7 cellular contexts compared by ENCODE assay signal in genomic region chr13:30346159-30346788, GRCh38. TPM values are rescaled to one million over a fixed set of nuclear protein-coding genes. Genes with fewer than 3 reads are reported as not detected.
A peak's percentile ranks its signal among the peaks of the same experiment; 100 is the strongest.
DNase-seq lines count a peak whose midpoint lies in the region; ATAC-seq, FAIRE-seq and TF ChIP-seq lines count a peak whose summit lies in the region.

No MANE protein-coding gene starts in this region.

- no peak overlapping the region for H3K4me3 ChIP-seq in GM12878

- no peaks in the 10 kb centered on the region for H3K27me3 ChIP-seq in GM12878 (replicated peaks in 1 of 2; ENCODE audit: control insufficient read depth in 2 of 2, insufficient read depth in 2 of 2, low read length in 1 of 2)

- no peak for TF ChIP-seq EP300 in GM12878 (IDR thresholded peaks at IDR 0.05; ENCODE audit: borderline replicate concordance in 1 of 2, control insufficient read depth in 1 of 2, low read depth in 2 of 2, low read length in 2 of 2)

- no peaks in the 10 kb centered on the region for H3K36me3 ChIP-seq in GM12878 (ENCODE audit: control insufficient read depth in 2 of 2, insufficient read depth in 2 of 2, low read length in 1 of 2)

- CTCF ChIA-PET in GM12878 (lab: Yijun Ruan, JAX), result interaction anchor here (0.9 to 2.9 kb wide), 6 partner anchors 8 to 214 kb away, joined by 3 to 9 read pairs (median 4); no protein-coding TSS in a partner anchor

- 63% methylated on average over 5 of the region's 5 CpGs for WGBS in GM12878 (ENCODE audit: insufficient coverage, insufficient replicate concordance, low lambda C conversion rate, missing lambda C conversion rate)

- POLR2A ChIA-PET in GM12878 (lab: Charles Lee), result interaction anchor here (1.0 kb wide), 1 partner anchor 74 kb away, joined by 3 read pairs; no protein-coding TSS in a partner anchor

- no peaks in the 10 kb centered on the region for H4K20me1 ChIP-seq in GM12878 (ENCODE audit: control insufficient read depth, insufficient read depth)

- H3K4me1 ChIP-seq in GM12878 (ENCODE audit: control insufficient read depth, insufficient read depth, low read length), result peaks cover 15% of the 10 kb centered on the region

- FAIRE-seq in GM12878 (lab: Jason Lieb, UNC), result peak; percentile 77

- H3K9ac ChIP-seq in GM12878 (ENCODE audit: control insufficient read depth, insufficient read depth, low read length), result no peak overlapping the region

- RAD21 ChIA-PET in GM12878 (lab: Charles Lee; ENCODE audit: unreplicated experiment), result interaction anchor here (0.9 to 2.0 kb wide), 3 partner anchors 13 to 214 kb away, joined by 3 to 11 read pairs (median 3); no protein-coding TSS in a partner anchor

- no peak overlapping the region for H2AFZ ChIP-seq in GM12878 (ENCODE audit: control insufficient read depth, low read depth, low read length)

- no TSS peak for BruUV-seq in GM12878 (replicated peaks; lab: Mats Ljungman, UMichigan)

- no peak for TF ChIP-seq RAD21 in GM12878 (IDR thresholded peaks at IDR 0.05; ENCODE audit: insufficient read depth, low read depth, low read length)

- H3K4me2 ChIP-seq in GM12878 (ENCODE audit: control insufficient read depth, insufficient read depth), result 0 out of 2 replicates have a peak overlapping the region, but pooled peaks have one; percentile 38

- no peak for TF ChIP-seq CTCF in GM12878 (IDR thresholded peaks at IDR 0.05 in 2 of 3, conservative IDR thresholded peaks at IDR 0.05 in 1 of 3; ENCODE audit: control insufficient read depth in 2 of 3, extremely low read depth in 1 of 3, insufficient read depth in 1 of 3, low read depth in 3 of 3, low read length in 3 of 3)

- DNase-seq in T follicular helper cell (ENCODE audit: low read depth), result peak; percentile 19
- DNase-seq in GM12878 (ENCODE audit: low read depth, low spot score), result peak; percentile 64
- peak; percentile 19 to 39 for DNase-seq in stimulated activated CD8-positive, alpha-beta memory T cell treated with anti-CD3 and anti-CD28 coated beads, Interleukin-7, amount 100 ng/mL, for 48 hours (ENCODE audit: extremely low read depth in 1 of 2, low read depth in 1 of 2)
- DNase-seq in RKO (ENCODE audit: low spot score), result no peak
- no peak for DNase-seq in NCI-H187 (lab: John Stamatoyannopoulos, UW)
- no peak for DNase-seq in NCI-H345 (lab: John Stamatoyannopoulos, UW)

- no peaks in the 10 kb centered on the region for H3K9me3 ChIP-seq in GM12878 (replicated peaks; ENCODE audit: control insufficient read depth, insufficient read depth, low read length)

- H3K27ac ChIP-seq in GM12878 (ENCODE audit: control insufficient read depth, insufficient read depth), result no peak overlapping the region

- ATAC-seq in GM21423 (IDR thresholded peaks at IDR 0.05; ENCODE audit: unreplicated experiment) (peak; percentile 88), GM12878 (peak; percentile 89)

- TF ChIP-seq POLR2A in GM12878 (IDR thresholded peaks at IDR 0.05; ENCODE audit: low read depth, low read length), result no peak

- in situ Hi-C loops in GM12878 (cut with MboI), result no loop called here

- no peaks in the 10 kb centered on the region for H3K79me2 ChIP-seq in GM12878 (ENCODE audit: control insufficient read depth, insufficient read depth, low read length)

- intact Hi-C loops in GM12878 (cut with micrococcal nuclease; ENCODE audit: unreplicated experiment), result no loop called here

- SMC1A ChIA-PET in GM12878 (lab: Charles Lee; ENCODE audit: uncharacterized antibody, unreplicated experiment), result interaction anchor here (0.6 to 1.3 kb wide), 8 partner anchors 23 to 235 kb away, joined by 3 to 4 read pairs (median 3); no protein-coding TSS in a partner anchor

TF ChIP-seq in GM12878, 131 proteins besides CTCF, POLR2A, EP300 and RAD21 (continues in another document):
- TF ChIP-seq IKZF2 (IDR thresholded peaks at IDR 0.05) (peak; percentile 22 to 53; a peak in 3 of 4 replicates), NKRF (conservative IDR thresholded peaks at IDR 0.05) (no peak), SRF (IDR thresholded peaks at IDR 0.05; ENCODE audit: low read depth in 2 of 2, low read length in 2 of 2) (no peak), IRF5 (IDR thresholded peaks at IDR 0.05; ENCODE audit: borderline replicate concordance) (peak; percentile 64; the same call in 1 of the 2 replicates), IRF3 (IDR thresholded peaks at IDR 0.05) (no peak), FOXM1 (IDR thresholded peaks at IDR 0.05; ENCODE audit: low read depth, low read length) (no peak), STAT3 (IDR thresholded peaks at IDR 0.05; ENCODE audit: low read depth, low read length) (no peak), USF1 (IDR thresholded peaks at IDR 0.05; ENCODE audit: borderline replicate concordance, extremely low read length, insufficient read depth, low read depth, low read length) (no peak), CBFB (IDR thresholded peaks at IDR 0.05; ENCODE audit: low read depth) (peak; percentile 92), SMARCA5 (IDR thresholded peaks at IDR 0.05) (no peak), KLF5 (IDR thresholded peaks at IDR 0.05; ENCODE audit: partially characterized antibody) (no peak)

RNA-seq across cellular contexts. Expression of gene KATNAL1, which starts 38.9 kb away (rescaled TPM):
- total RNA-seq in GM12878 (2013; cell fraction: nucleolus; rRNA removed), result 68.9 and 77.5 TPM in 2 replicates
- 7.2 and 7.8 TPM in 2 replicates for total RNA-seq in GM12878 (2014; rRNA removed)
- total RNA-seq in GM12878 (2014; rRNA removed; fragmentation: Illumina TruSeq; extraction: Trizol), result 15.2 and 16.4 TPM in 2 replicates
- 14.8 and 18.8 TPM in 2 replicates for total RNA-seq in GM12878 (2021)
- 3.2 TPM for polyA plus RNA-seq in GM12878 (2011; ENCODE audit: low read depth)
- 6.5 and 11.8 TPM in 2 replicates for polyA plus RNA-seq in GM12878 (2011; rRNA removed)
- 2.5 and 2.6 TPM in 2 replicates for polyA plus RNA-seq in GM12878 (2011; cell fraction: cytosol; rRNA removed)
- polyA plus RNA-seq in GM12878 (2011; cell fraction: nucleus; rRNA removed), result 3.3 and 4.0 TPM in 2 replicates
- 4.5 and 5.6 TPM in 2 replicates for polyA plus RNA-seq in GM12878 (2012)
- polyA plus RNA-seq in GM12878 (2014; fragmentation: Illumina TruSeq; extraction: Trizol), result 13.5 and 18.4 TPM in 2 replicates
- polyA plus RNA-seq in GM12878 (2014; fragmentation: Nextera tagmentation; extraction: Ambion mirVana), result 1 to 10 TPM; 9.4 to 9.8 TPM
- 5.9 and 6.6 TPM in 2 replicates for polyA plus RNA-seq in GM12878 (2014; rRNA removed)
- polyA plus RNA-seq in GM12878 (2016; fragmentation: Nextera tagmentation; extraction: Ambion mirVana), result 10 to 100 TPM; 16.7 to 18.7 TPM
- polyA minus RNA-seq in GM12878 (2011; rRNA and poly(A)+ RNA removed), result 8.1 and 10.2 TPM in 2 replicates
- 1.5 and 2.4 TPM in 2 replicates for polyA minus RNA-seq in GM12878 (2011; cell fraction: cytosol; rRNA and poly(A)+ RNA removed)
- polyA minus RNA-seq in GM12878 (2011; cell fraction: nucleus; rRNA and poly(A)+ RNA removed), result 4.7 and 9.1 TPM in 2 replicates

Comparison
In these comparisons a context has a peak if more than half of its experiments do, and no peak if none do; other contexts are left out.
1. DNase-seq: peak in T follicular helper cell (single experiment), GM12878 (single experiment) and stimulated activated CD8-positive, alpha-beta memory T cell treated with anti-CD3 and anti-CD28 coated beads, Interleukin-7, amount 100 ng/mL, for 48 hours (2 of 2); none in RKO (single experiment), NCI-H187 (0 of 2) and NCI-H345 (single experiment).